In the genomic region with DNA sequence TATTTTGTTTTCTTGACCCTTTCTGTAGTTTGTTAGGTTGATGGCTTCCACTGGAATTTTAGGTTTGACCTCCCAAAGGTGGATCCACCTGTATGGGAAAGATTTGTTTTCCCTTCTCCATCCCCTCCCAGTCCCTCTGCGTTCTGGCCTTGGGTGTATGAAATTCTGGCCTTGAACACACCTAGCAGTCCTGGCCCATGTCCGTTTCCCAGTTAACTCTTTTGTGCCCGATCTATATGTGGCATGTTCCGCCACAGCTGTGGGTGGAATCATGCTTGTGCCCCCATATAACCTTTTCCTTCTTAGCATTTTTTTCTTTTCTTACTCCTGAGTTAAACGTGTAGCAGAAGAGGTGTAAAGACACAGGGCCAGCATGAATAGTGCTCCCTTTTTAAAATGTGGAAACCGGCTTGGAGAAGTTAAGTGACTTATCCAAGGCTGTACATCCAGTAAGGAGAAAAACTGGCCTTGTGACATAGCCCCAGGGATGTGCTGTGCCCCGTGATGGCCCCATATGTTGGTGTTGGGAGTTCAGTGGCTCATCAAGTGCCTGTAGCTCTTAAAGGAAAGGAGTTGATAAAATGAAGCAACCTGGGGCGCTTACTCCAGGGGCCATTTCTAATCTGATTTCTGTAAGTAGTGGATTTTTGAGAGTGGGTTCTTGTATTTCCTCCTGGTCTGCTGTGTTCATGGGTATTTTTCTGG, we compare ENCODE assay signal across 1 cellular context.
TF ChIP-seq lines count a peak whose summit lies in the region.

No MANE protein-coding gene starts in this region.

TF ChIP-seq in HepG2, 621 proteins besides CTCF, POLR2A, EP300 and RAD21 (continued from another document and continues in another):
- TF ChIP-seq IRF2 (CRISPR knock-in tag; IDR thresholded peaks at IDR 0.05) (peak; percentile 62; the same call in 1 of the 2 replicates), ZNF326 (CRISPR knock-in tag; IDR thresholded peaks at IDR 0.05; ENCODE audit: borderline replicate concordance) (no peak), ZNF614 (CRISPR knock-in tag; IDR thresholded peaks at IDR 0.05; ENCODE audit: borderline replicate concordance) (no peak), FOXK2 (IDR thresholded peaks at IDR 0.05) (no peak), ZNF879 (CRISPR knock-in tag; IDR thresholded peaks at IDR 0.05) (no peak), U2AF1 (optimal IDR thresholded peaks at IDR 0.05; ENCODE audit: low read depth, low read length) (no peak), MED13 (CRISPR knock-in tag; IDR thresholded peaks at IDR 0.05) (no peak), PRMT3 (CRISPR knock-in tag; IDR thresholded peaks at IDR 0.05; ENCODE audit: borderline replicate concordance, low read depth) (no peak), ZFP36 (IDR thresholded peaks at IDR 0.05; ENCODE audit: borderline replicate concordance, low read depth, low read length, partially characterized antibody) (no peak), PTBP1 (IDR thresholded peaks at IDR 0.05; ENCODE audit: low read depth, low read length, poor library complexity, severe bottlenecking) (no peak), NAIF1 (CRISPR knock-in tag; IDR thresholded peaks at IDR 0.05; ENCODE audit: borderline replicate concordance) (no peak), FOXM1 (CRISPR knock-in tag; IDR thresholded peaks at IDR 0.05) (no peak), MAFG (CRISPR knock-in tag; IDR thresholded peaks at IDR 0.05) (no peak), ZNF235 (CRISPR knock-in tag; IDR thresholded peaks at IDR 0.05; ENCODE audit: borderline replicate concordance) (no peak), ZNF768 (CRISPR knock-in tag; IDR thresholded peaks at IDR 0.05) (no peak), ZNF12 (CRISPR knock-in tag; IDR thresholded peaks at IDR 0.05) (no peak), ZNF460 (CRISPR knock-in tag; IDR thresholded peaks at IDR 0.05; ENCODE audit: borderline replicate concordance) (no peak), MAZ (IDR thresholded peaks at IDR 0.05; ENCODE audit: borderline replicate concordance, low read depth, low read length) (no peak), MAZ (CRISPR knock-in tag; IDR thresholded peaks at IDR 0.05; ENCODE audit: low read depth) (no peak), ZNF629 (CRISPR knock-in tag; conservative IDR thresholded peaks at IDR 0.05) (0 out of 2 replicates have a peak, but pooled peaks have one; percentile 8), ZNF557 (CRISPR knock-in tag; IDR thresholded peaks at IDR 0.05) (no peak), SMARCC2 (IDR thresholded peaks at IDR 0.05) (no peak), MYC (CRISPR knock-in tag; IDR thresholded peaks at IDR 0.05; ENCODE audit: borderline replicate concordance) (no peak), ASH2L (IDR thresholded peaks at IDR 0.05; ENCODE audit: insufficient read length, low read depth, low read length) (no peak), CREB1 (IDR thresholded peaks at IDR 0.05) (no peak), CREB1 (CRISPR knock-in tag; IDR thresholded peaks at IDR 0.05) (no peak), TCF7L2 (IDR thresholded peaks at IDR 0.05; ENCODE audit: low read depth, low read length) (no peak), ZNF17 (CRISPR knock-in tag; IDR thresholded peaks at IDR 0.05) (no peak), BCL6 (CRISPR knock-in tag; IDR thresholded peaks at IDR 0.05) (peak; percentile 38; the same call in 1 of the 2 replicates), ZNF660 (CRISPR knock-in tag; IDR thresholded peaks at IDR 0.05; ENCODE audit: borderline replicate concordance, low read depth) (no peak), POGZ (CRISPR knock-in tag; IDR thresholded peaks at IDR 0.05) (peak; percentile 49; the same call in 1 of the 2 replicates), LCORL (IDR thresholded peaks at IDR 0.05) (no peak), LCORL (CRISPR knock-in tag; IDR thresholded peaks at IDR 0.05) (peak; percentile 77), RAD51 (IDR thresholded peaks at IDR 0.05; ENCODE audit: borderline replicate concordance) (no peak), ZNF776 (CRISPR knock-in tag; IDR thresholded peaks at IDR 0.05) (no peak), ZNF484 (CRISPR knock-in tag; IDR thresholded peaks at IDR 0.05; ENCODE audit: borderline replicate concordance, low read depth) (no peak), MZF1 (CRISPR knock-in tag; IDR thresholded peaks at IDR 0.05; ENCODE audit: borderline replicate concordance) (no peak), NFKB2 (CRISPR knock-in tag; IDR thresholded peaks at IDR 0.05; ENCODE audit: borderline replicate concordance) (no peak), ZNF781 (CRISPR knock-in tag; IDR thresholded peaks at IDR 0.05; ENCODE audit: borderline replicate concordance, not compliant biosample characterization) (no peak)
- TF ChIP-seq, protein P1, sequence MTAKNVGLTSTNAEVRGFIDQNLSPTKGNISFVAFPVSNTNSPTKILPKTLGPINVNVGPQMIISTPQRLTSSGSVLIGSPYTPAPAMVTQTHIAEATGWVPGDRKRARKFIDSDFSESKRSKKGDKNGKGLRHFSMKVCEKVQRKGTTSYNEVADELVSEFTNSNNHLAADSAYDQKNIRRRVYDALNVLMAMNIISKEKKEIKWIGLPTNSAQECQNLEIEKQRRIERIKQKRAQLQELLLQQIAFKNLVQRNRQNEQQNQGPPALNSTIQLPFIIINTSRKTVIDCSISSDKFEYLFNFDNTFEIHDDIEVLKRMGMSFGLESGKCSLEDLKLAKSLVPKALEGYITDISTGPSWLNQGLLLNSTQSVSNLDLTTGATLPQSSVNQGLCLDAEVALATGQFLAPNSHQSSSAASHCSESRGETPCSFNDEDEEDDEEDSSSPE (CRISPR knock-in tag; IDR thresholded peaks at IDR 0.05) = peak; percentile 37; the same call in 1 of the 2 replicates
- TF ChIP-seq, protein P2, sequence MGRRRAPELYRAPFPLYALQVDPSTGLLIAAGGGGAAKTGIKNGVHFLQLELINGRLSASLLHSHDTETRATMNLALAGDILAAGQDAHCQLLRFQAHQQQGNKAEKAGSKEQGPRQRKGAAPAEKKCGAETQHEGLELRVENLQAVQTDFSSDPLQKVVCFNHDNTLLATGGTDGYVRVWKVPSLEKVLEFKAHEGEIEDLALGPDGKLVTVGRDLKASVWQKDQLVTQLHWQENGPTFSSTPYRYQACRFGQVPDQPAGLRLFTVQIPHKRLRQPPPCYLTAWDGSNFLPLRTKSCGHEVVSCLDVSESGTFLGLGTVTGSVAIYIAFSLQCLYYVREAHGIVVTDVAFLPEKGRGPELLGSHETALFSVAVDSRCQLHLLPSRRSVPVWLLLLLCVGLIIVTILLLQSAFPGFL (CRISPR knock-in tag; IDR thresholded peaks at IDR 0.05) = no peak
- TF ChIP-seq, protein P3, sequence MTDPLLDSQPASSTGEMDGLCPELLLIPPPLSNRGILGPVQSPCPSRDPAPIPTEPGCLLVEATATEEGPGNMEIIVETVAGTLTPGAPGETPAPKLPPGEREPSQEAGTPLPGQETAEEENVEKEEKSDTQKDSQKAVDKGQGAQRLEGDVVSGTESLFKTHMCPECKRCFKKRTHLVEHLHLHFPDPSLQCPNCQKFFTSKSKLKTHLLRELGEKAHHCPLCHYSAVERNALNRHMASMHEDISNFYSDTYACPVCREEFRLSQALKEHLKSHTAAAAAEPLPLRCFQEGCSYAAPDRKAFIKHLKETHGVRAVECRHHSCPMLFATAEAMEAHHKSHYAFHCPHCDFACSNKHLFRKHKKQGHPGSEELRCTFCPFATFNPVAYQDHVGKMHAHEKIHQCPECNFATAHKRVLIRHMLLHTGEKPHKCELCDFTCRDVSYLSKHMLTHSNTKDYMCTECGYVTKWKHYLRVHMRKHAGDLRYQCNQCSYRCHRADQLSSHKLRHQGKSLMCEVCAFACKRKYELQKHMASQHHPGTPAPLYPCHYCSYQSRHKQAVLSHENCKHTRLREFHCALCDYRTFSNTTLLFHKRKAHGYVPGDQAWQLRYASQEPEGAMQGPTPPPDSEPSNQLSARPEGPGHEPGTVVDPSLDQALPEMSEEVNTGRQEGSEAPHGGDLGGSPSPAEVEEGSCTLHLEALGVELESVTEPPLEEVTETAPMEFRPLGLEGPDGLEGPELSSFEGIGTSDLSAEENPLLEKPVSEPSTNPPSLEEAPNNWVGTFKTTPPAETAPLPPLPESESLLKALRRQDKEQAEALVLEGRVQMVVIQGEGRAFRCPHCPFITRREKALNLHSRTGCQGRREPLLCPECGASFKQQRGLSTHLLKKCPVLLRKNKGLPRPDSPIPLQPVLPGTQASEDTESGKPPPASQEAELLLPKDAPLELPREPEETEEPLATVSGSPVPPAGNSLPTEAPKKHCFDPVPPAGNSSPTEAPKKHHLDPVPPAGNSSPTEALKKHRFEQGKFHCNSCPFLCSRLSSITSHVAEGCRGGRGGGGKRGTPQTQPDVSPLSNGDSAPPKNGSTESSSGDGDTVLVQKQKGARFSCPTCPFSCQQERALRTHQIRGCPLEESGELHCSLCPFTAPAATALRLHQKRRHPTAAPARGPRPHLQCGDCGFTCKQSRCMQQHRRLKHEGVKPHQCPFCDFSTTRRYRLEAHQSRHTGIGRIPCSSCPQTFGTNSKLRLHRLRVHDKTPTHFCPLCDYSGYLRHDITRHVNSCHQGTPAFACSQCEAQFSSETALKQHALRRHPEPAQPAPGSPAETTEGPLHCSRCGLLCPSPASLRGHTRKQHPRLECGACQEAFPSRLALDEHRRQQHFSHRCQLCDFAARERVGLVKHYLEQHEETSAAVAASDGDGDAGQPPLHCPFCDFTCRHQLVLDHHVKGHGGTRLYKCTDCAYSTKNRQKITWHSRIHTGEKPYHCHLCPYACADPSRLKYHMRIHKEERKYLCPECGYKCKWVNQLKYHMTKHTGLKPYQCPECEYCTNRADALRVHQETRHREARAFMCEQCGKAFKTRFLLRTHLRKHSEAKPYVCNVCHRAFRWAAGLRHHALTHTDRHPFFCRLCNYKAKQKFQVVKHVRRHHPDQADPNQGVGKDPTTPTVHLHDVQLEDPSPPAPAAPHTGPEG (CRISPR knock-in tag; IDR thresholded peaks at IDR 0.05) = no peak
- TF ChIP-seq, protein P4, sequence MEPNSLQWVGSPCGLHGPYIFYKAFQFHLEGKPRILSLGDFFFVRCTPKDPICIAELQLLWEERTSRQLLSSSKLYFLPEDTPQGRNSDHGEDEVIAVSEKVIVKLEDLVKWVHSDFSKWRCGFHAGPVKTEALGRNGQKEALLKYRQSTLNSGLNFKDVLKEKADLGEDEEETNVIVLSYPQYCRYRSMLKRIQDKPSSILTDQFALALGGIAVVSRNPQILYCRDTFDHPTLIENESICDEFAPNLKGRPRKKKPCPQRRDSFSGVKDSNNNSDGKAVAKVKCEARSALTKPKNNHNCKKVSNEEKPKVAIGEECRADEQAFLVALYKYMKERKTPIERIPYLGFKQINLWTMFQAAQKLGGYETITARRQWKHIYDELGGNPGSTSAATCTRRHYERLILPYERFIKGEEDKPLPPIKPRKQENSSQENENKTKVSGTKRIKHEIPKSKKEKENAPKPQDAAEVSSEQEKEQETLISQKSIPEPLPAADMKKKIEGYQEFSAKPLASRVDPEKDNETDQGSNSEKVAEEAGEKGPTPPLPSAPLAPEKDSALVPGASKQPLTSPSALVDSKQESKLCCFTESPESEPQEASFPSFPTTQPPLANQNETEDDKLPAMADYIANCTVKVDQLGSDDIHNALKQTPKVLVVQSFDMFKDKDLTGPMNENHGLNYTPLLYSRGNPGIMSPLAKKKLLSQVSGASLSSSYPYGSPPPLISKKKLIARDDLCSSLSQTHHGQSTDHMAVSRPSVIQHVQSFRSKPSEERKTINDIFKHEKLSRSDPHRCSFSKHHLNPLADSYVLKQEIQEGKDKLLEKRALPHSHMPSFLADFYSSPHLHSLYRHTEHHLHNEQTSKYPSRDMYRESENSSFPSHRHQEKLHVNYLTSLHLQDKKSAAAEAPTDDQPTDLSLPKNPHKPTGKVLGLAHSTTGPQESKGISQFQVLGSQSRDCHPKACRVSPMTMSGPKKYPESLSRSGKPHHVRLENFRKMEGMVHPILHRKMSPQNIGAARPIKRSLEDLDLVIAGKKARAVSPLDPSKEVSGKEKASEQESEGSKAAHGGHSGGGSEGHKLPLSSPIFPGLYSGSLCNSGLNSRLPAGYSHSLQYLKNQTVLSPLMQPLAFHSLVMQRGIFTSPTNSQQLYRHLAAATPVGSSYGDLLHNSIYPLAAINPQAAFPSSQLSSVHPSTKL (CRISPR knock-in tag; IDR thresholded peaks at IDR 0.05) = peak; percentile 73
- TF ChIP-seq, protein P5, sequence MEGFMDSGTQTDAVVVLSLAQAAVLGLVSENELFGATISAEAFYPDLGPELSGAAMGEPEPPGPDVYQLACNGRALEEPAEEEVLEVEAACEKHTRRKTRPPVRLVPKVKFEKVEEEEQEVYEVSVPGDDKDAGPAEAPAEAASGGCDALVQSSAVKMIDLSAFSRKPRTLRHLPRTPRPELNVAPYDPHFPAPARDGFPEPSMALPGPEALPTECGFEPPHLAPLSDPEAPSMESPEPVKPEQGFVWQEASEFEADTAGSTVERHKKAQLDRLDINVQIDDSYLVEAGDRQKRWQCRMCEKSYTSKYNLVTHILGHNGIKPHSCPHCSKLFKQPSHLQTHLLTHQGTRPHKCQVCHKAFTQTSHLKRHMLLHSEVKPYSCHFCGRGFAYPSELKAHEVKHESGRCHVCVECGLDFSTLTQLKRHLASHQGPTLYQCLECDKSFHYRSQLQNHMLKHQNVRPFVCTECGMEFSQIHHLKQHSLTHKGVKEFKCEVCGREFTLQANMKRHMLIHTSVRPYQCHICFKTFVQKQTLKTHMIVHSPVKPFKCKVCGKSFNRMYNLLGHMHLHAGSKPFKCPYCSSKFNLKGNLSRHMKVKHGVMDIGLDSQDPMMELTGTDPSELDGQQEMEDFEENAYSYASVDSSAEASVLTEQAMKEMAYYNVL (CRISPR knock-in tag; IDR thresholded peaks at IDR 0.05; ENCODE audit: borderline replicate concordance) = no peak; the same call in 1 of the 2 replicates
- TF ChIP-seq, protein P6, sequence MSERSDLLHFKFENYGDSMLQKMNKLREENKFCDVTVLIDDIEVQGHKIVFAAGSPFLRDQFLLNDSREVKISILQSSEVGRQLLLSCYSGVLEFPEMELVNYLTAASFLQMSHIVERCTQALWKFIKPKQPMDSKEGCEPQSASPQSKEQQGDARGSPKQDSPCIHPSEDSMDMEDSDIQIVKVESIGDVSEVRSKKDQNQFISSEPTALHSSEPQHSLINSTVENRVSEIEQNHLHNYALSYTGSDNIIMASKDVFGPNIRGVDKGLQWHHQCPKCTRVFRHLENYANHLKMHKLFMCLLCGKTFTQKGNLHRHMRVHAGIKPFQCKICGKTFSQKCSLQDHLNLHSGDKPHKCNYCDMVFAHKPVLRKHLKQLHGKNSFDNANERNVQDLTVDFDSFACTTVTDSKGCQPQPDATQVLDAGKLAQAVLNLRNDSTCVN (CRISPR knock-in tag; IDR thresholded peaks at IDR 0.05; ENCODE audit: borderline replicate concordance) = no peak
- TF ChIP-seq, protein P7, sequence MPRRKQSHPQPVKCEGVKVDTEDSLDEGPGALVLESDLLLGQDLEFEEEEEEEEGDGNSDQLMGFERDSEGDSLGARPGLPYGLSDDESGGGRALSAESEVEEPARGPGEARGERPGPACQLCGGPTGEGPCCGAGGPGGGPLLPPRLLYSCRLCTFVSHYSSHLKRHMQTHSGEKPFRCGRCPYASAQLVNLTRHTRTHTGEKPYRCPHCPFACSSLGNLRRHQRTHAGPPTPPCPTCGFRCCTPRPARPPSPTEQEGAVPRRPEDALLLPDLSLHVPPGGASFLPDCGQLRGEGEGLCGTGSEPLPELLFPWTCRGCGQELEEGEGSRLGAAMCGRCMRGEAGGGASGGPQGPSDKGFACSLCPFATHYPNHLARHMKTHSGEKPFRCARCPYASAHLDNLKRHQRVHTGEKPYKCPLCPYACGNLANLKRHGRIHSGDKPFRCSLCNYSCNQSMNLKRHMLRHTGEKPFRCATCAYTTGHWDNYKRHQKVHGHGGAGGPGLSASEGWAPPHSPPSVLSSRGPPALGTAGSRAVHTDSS (CRISPR knock-in tag; conservative IDR thresholded peaks at IDR 0.05) = no peak
